18 cellular contexts compared by ENCODE assay signal in the genomic region with DNA sequence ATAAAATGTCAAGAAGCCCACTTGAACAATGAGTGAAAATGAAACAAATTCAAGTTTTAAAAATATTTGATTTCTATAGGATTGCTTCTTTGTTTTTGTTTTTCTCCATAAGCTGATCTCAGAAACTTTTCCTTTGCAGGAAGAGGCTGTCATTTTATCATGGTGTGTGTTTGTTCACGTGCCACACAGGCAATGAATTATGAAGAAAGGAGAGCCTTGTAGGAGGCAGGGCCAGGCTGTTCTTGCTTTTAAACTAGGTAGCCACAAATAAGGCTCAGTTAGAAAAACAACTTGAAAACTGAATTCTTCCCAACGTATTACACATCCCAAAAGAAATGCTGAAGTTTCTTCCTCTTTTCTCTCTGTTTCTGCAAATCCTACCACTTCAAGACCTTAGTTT.
DNase-seq lines count a peak whose midpoint lies in the region; ATAC-seq and TF ChIP-seq lines count a peak whose summit lies in the region.
"Had no signal": no experiment of that assay in that cellular context is flagged by ENCODE, and none has a peak within 500 bp of the region (broad histone marks: within the 10 kb centered on the region; RNA-seq: fewer than 3 reads in every experiment).

No MANE protein-coding gene starts in this region.

- no peak overlapping the region for H4K91ac ChIP-seq in H9 (ENCODE audit: insufficient read length, low read depth, low read length)

- peaks cover 4% of the 10 kb centered on the region; the same call in 1 of the 2 replicates for H3K4me1 ChIP-seq in H9 (ENCODE audit: insufficient read depth, low read length)
- H3K4me1 ChIP-seq: A549 had no signal

- H3K23me2 ChIP-seq in H9 (ENCODE audit: insufficient read length, low read depth, low read length, poor library complexity, severe bottlenecking), result no peaks in the 10 kb centered on the region

- H3K27me3 ChIP-seq in H9 (ENCODE audit: insufficient read depth, low read length), result no peaks in the 10 kb centered on the region; the same call in 1 of the 2 replicates

- peak overlapping the region in 2 of 3 experiments; percentile 50 to 68; a peak in 3 of 7 replicates for H3K27ac Mint-ChIP-seq in H9
- H3K27ac Mint-ChIP-seq in nephron progenitor cell, result peak overlapping the region; percentile 83
- H3K27ac Mint-ChIP-seq: CD4-positive, alpha-beta memory T cell had no signal

- H3K9me3 ChIP-seq in H9 (ENCODE audit: control insufficient read depth, low read depth, low read length), result no peaks in the 10 kb centered on the region
- H3K9me3 ChIP-seq: A549 had no signal

- no peak overlapping the region for H4K5ac ChIP-seq in H9 (ENCODE audit: insufficient read length, low read depth, low read length)

- H3K4me1 Mint-ChIP-seq in H9 (peaks cover 7 to 11% of the 10 kb centered on the region in 2 experiments), nephron progenitor cell (peaks cover 43% of the 10 kb centered on the region)

- no peak overlapping the region for H3K4me2 ChIP-seq in H9 (ENCODE audit: insufficient read depth, insufficient read length, low read length)
- H3K4me2 ChIP-seq: A549 had no signal

- no peak for ATAC-seq in GM18517 (IDR thresholded peaks at IDR 0.05; ENCODE audit: unreplicated experiment)
- no peak for ATAC-seq in stimulated activated naive CD8-positive, alpha-beta T cell treated with anti-CD3 and anti-CD28 coated beads, Interleukin-15, Interleukin-2, amounts not matched to agents 100 U/mL and 50 U/mL, for 24 hours
- ATAC-seq: A549, HCT116 had no signal

- no peaks in the 10 kb centered on the region for H3K79me1 ChIP-seq in H9 (ENCODE audit: insufficient read depth, low read depth, low read length, poor library complexity, severe bottlenecking)

- no peak overlapping the region for H3K27ac ChIP-seq in H9 (ENCODE audit: insufficient read length, low read depth, low read length)
- H3K27ac ChIP-seq: A549 had no signal

- H3K4me3 Mint-ChIP-seq in H9, result no peak overlapping the region
- peak overlapping the region; percentile 0 for H3K4me3 Mint-ChIP-seq in nephron progenitor cell
- H3K4me3 Mint-ChIP-seq: CD4-positive, alpha-beta memory T cell had no signal

- no peak overlapping the region for H4K8ac ChIP-seq in H9 (replicated peaks; ENCODE audit: insufficient read length, low read depth, low read length)

- H2BK15ac ChIP-seq in H9 (ENCODE audit: low read depth, low read length), result no peak overlapping the region

- no peak overlapping the region for H3T11ph ChIP-seq in H9 (ENCODE audit: low read length)

- no peak overlapping the region for H2AFZ ChIP-seq in H9 (ENCODE audit: low read length)

- H3K27me3 Mint-ChIP-seq in H9 (ENCODE audit: low read depth), result no peaks in the 10 kb centered on the region
- no peaks in the 10 kb centered on the region for H3K27me3 Mint-ChIP-seq in nephron progenitor cell (ENCODE audit: low read depth, poor library complexity)
- H3K27me3 Mint-ChIP-seq: CD4-positive, alpha-beta memory T cell had no signal

- H3K9ac ChIP-seq in H9 (ENCODE audit: extremely low read depth, insufficient read length, low read length), result no peak overlapping the region

- H3K4ac ChIP-seq in H9 (ENCODE audit: low read depth, low read length), result no peak overlapping the region

- DNase-seq in H9, result no peak
- DNase-seq in left kidney (ENCODE audit: low read depth, low spot score), result peak; percentile 54
- no peak for DNase-seq in nephron progenitor cell
- DNase-seq in HCEC 1CT, result no peak
- DNase-seq in stimulated activated naive CD8-positive, alpha-beta T cell treated with anti-CD3 and anti-CD28 coated beads, Interleukin-15, Interleukin-2, amounts not matched to agents 100 U/mL and 50 U/mL, for 24 hours, result no peak
- DNase-seq: 8988T; ACHN; C1 segment of cervical spinal cord; Calu3; CD4-positive, alpha-beta memory T cell; COR-L47; DMS53; DMS79 treated with DMSO at 0.1 percent for 48 hours; GF-D8; GOT3 had no signal

- H3K23ac ChIP-seq in H9 (ENCODE audit: insufficient read length, low read depth, low read length), result no peak overlapping the region

- H3K36me3 Mint-ChIP-seq in H9 (ENCODE audit: insufficient read depth in 1 of 3, low read depth in 3 of 3), result no peaks in the 10 kb centered on the region; a peak in 1 of 7 replicates
- peaks cover 52% of the 10 kb centered on the region for H3K36me3 Mint-ChIP-seq in nephron progenitor cell (ENCODE audit: low read depth)

- H3K79me2 ChIP-seq in H9 (ENCODE audit: insufficient read depth, low read length), result no peaks in the 10 kb centered on the region

- no peak overlapping the region for H2BK12ac ChIP-seq in H9 (ENCODE audit: insufficient read length, low read depth, low read length)

- no peak overlapping the region for H3K14ac ChIP-seq in H9 (ENCODE audit: insufficient read depth, low read length)

- H3K9me3 Mint-ChIP-seq in H9 (no peaks in the 10 kb centered on the region), nephron progenitor cell (peaks cover 25% of the 10 kb centered on the region)

- H2BK20ac ChIP-seq in H9 (ENCODE audit: low read depth, low read length, poor library complexity, severe bottlenecking), result no peak overlapping the region

- no peak overlapping the region for H2BK120ac ChIP-seq in H9 (ENCODE audit: low read depth, low read length, poor library complexity, severe bottlenecking)

- H3K56ac ChIP-seq in H9 (ENCODE audit: insufficient read length, low read depth, low read length), result no peak overlapping the region

- H2BK5ac ChIP-seq in H9 (ENCODE audit: insufficient read length, low read length), result no peak overlapping the region

- no CpG with 5 or more reads among the region's 2 CpGs for WGBS in H9 (ENCODE audit: extremely low coverage, insufficient read length, low lambda C conversion rate)

- TF ChIP-seq CTCF in H9 (conservative IDR thresholded peaks at IDR 0.05) (no peak), nephron progenitor cell (IDR thresholded peaks at IDR 0.05) (no peak)

- no peak overlapping the region for H2AK5ac ChIP-seq in H9 (ENCODE audit: insufficient read length, low read length)

- no peak overlapping the region for H3K18ac ChIP-seq in H9 (ENCODE audit: insufficient read length, low read depth, low read length)

- no peaks in the 10 kb centered on the region for H4K20me1 ChIP-seq in H9 (ENCODE audit: control insufficient read depth, insufficient read depth, insufficient read length)
